ENCODE assay signal across 24 cellular contexts in the genomic region with DNA sequence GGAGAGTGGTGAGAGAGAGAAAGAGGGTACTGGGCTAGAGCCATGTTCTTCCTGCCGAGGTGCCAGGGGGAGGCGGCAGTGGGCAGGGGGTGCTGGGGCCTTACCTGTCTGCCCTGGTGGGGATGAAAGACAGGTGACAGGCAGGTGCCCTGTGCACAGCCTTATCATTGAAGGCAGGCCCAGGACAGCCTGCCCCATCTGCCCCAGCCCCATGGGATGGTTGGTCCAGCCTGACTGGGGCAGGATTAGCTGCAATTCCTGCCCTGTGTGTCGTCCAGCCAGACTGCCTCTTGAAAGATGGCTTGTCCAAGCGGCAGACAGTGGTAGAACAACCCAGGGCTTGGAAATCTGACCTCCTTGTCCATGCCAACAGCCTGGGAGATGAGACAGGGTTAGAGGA.
DNase-seq lines count a peak whose midpoint lies in the region; FAIRE-seq and TF ChIP-seq lines count a peak whose summit lies in the region.
"Had no signal": no experiment of that assay in that cellular context is flagged by ENCODE, and none has a peak within 500 bp of the region (broad histone marks: within the 10 kb centered on the region; RNA-seq: fewer than 3 reads in every experiment).

No MANE protein-coding gene starts in this region.

- H3K9me3 ChIP-seq in WERI-Rb-1 (ENCODE audit: severe bottlenecking) (no peaks in the 10 kb centered on the region), OCI-LY7 (ENCODE audit: low read length) (no peaks in the 10 kb centered on the region)
- H3K9me3 ChIP-seq: A549; BE2C; BLaER1 treated with 17β-estradiol and CSF1 and Interleukin-3, amounts not matched to agents 10 nM and 100 nM had no signal

- CTCF ChIA-PET in OCI-LY7 (lab: Charles Lee; ENCODE audit: unreplicated experiment), result no interaction called here

- no peaks in the 10 kb centered on the region for H3K27me3 Mint-ChIP-seq in neural crest cell (ENCODE audit: low read depth)
- H3K27me3 Mint-ChIP-seq: CD4-positive, alpha-beta T cell had no signal

- peaks cover 10% of the 10 kb centered on the region for H3K4me1 ChIP-seq in OCI-LY7 (ENCODE audit: insufficient read depth, low read length, poor library complexity, severe bottlenecking)
- H3K4me1 ChIP-seq: A549, BE2C had no signal

- H3K27ac ChIP-seq in WERI-Rb-1 (no peak overlapping the region), OCI-LY7 (ENCODE audit: low read depth, low read length, poor library complexity, severe bottlenecking) (no peak overlapping the region)
- H3K27ac ChIP-seq: A549; BLaER1 treated with 17β-estradiol and CSF1 and Interleukin-3, amounts not matched to agents 10 nM and 100 nM had no signal

- H3K27me3 ChIP-seq in WERI-Rb-1 (ENCODE audit: insufficient read depth, low read depth, severe bottlenecking), result no peaks in the 10 kb centered on the region
- H3K27me3 ChIP-seq: BE2C; BLaER1 treated with 17β-estradiol and CSF1 and Interleukin-3, amounts not matched to agents 10 nM and 100 nM had no signal

- intact Hi-C loops in OCI-LY7 (cut with micrococcal nuclease; ENCODE audit: unreplicated experiment), result no loop called here

- H3K4me3 Mint-ChIP-seq in neural crest cell, result no peak overlapping the region
- H3K4me3 Mint-ChIP-seq: CD14-positive monocyte; CD4-positive, alpha-beta T cell; CD8-positive, alpha-beta memory T cell; GM23338; H9 had no signal

- H3K9me2 ChIP-seq in OCI-LY7 (ENCODE audit: insufficient read depth, low read length), result no peaks in the 10 kb centered on the region

- H3K4me2 ChIP-seq in OCI-LY7 (ENCODE audit: low read length), result no peak overlapping the region
- H3K4me2 ChIP-seq: A549; BLaER1 treated with 17β-estradiol and CSF1 and Interleukin-3, amounts not matched to agents 10 nM and 100 nM; GM23338 had no signal

- no peak for DNase-seq in HTR-8/SVneo (ENCODE audit: insufficient read length, low spot score)
- no peak for DNase-seq in WERI-Rb-1
- DNase-seq in neural crest cell (ENCODE audit: low read depth, low spot score), result no peak
- no peak for DNase-seq in activated naive CD4-positive, alpha-beta T cell (lab: John Stamatoyannopoulos, UW)
- DNase-seq in activated CD4-positive, alpha-beta T cell treated with anti-CD3 and anti-CD28 coated beads for 48 hours, result no peak
- no peak for DNase-seq in OCI-LY7 (ENCODE audit: low spot score)
- DNase-seq: 8988T; ACHN; AML-193; BE2C; CD4-positive, alpha-beta T cell; CD8-positive, alpha-beta memory T cell; DMS 273 treated with DMSO at 0.1 percent for 48 hours; DMS79; EL; GDM1; H9 had no signal

- no peak overlapping the region for H2AFZ ChIP-seq in OCI-LY7 (ENCODE audit: low read length)
- H2AFZ ChIP-seq: GM23338 had no signal

- no peaks in the 10 kb centered on the region for H3K36me3 Mint-ChIP-seq in neural crest cell (ENCODE audit: low read depth)
- H3K36me3 Mint-ChIP-seq: CD14-positive monocyte; CD8-positive, alpha-beta memory T cell had no signal

- no peaks in the 10 kb centered on the region for H4K20me1 ChIP-seq in OCI-LY7 (ENCODE audit: insufficient read depth, low read length)
- H4K20me1 ChIP-seq: BLaER1 treated with 17β-estradiol and CSF1 and Interleukin-3, amounts not matched to agents 10 nM and 100 nM had no signal

- TF ChIP-seq CTCF in WERI-Rb-1 (IDR thresholded peaks at IDR 0.05; ENCODE audit: low read depth, low read length) (0 out of 2 replicates have a peak, but pooled peaks have one; percentile 6), neural crest cell (conservative IDR thresholded peaks at IDR 0.05) (no peak), OCI-LY7 (conservative IDR thresholded peaks at IDR 0.05; ENCODE audit: low read length) (no peak)

- peak; percentile 65 for FAIRE-seq in HTR-8/SVneo (lab: Jason Lieb, UNC)
- FAIRE-seq: A549, D721Med, GM12878, GM19239 had no signal

- H3K36me3 ChIP-seq in WERI-Rb-1 (peaks cover 4% of the 10 kb centered on the region), OCI-LY7 (ENCODE audit: insufficient read depth, low read length) (no peaks in the 10 kb centered on the region)
- H3K36me3 ChIP-seq: BE2C; BLaER1 treated with 17β-estradiol and CSF1 and Interleukin-3, amounts not matched to agents 10 nM and 100 nM had no signal

- H3K27ac Mint-ChIP-seq in neural crest cell (ENCODE audit: unreplicated experiment), result peak overlapping the region; percentile 37
- H3K27ac Mint-ChIP-seq: CD4-positive, alpha-beta T cell; CD8-positive, alpha-beta memory T cell had no signal

- BruUV-seq in OCI-LY7 (replicated peaks; lab: Mats Ljungman, UMichigan), result no TSS peak

- no peak overlapping the region for H3K4me3 ChIP-seq in WERI-Rb-1 (ENCODE audit: low read depth, low read length)
- no peak overlapping the region for H3K4me3 ChIP-seq in OCI-LY7 (ENCODE audit: low read depth, low read length, poor library complexity, severe bottlenecking)
- H3K4me3 ChIP-seq: A549; BLaER1 treated with 17β-estradiol and CSF1 and Interleukin-3, amounts not matched to agents 10 nM and 100 nM; GM12878; GM23338 had no signal

- no peaks in the 10 kb centered on the region for H3K4me1 Mint-ChIP-seq in neural crest cell
- H3K4me1 Mint-ChIP-seq: CD14-positive monocyte; CD8-positive, alpha-beta memory T cell had no signal

- POLR2A ChIA-PET in OCI-LY7 (lab: Charles Lee), result interaction anchor here (0.5 kb wide), 1 partner anchor 140 kb away, joined by 3 read pairs; no protein-coding TSS in a partner anchor

- H3K79me2 ChIP-seq in OCI-LY7 (ENCODE audit: insufficient read depth, low read depth, low read length), result no peaks in the 10 kb centered on the region

- H3K9me3 Mint-ChIP-seq in neural crest cell, result no peaks in the 10 kb centered on the region
- H3K9me3 Mint-ChIP-seq: CD4-positive, alpha-beta T cell; CD8-positive, alpha-beta memory T cell; GM23338; H9 had no signal
